13 cellular contexts compared by ENCODE assay signal in the genomic region with DNA sequence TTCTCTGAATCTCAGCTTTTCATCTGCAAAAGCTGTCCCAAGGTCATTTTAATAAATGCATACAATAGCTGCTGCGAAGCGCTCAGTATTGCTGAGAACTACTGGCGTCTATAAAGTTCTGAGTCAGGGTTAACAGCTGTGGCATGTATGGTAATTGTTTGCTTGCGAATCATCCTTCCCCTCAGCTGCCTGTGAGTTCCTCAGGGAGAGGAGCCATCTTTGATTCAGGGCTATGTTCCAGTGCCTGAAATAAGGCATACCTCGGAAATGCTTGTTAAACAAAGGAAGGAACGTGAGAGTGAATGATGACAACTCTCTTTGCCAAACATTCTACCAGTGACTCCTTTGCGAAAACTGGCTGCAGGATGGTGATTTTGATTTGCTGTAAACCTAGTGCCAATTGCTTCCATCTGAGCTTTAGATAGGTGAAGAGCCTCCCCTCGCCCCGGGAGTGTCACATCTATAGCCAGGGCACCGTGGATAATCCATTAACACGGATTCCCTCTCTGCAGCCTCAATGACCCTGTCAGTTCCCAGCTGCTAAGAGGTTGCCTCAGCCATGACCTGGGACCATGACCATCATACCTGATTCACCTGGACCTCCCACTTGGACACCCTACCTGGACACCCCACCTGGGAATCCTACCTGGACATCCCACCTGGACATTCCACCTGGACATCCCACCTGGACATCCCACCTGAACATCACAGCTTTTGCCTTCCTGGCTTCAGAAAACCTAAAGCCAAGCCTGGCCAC. TPM values are rescaled to one million over a fixed set of nuclear protein-coding genes. Genes with fewer than 3 reads are reported as not detected.
DNase-seq lines count a peak whose midpoint lies in the region; ATAC-seq, FAIRE-seq and TF ChIP-seq lines count a peak whose summit lies in the region.
"Had no signal": no experiment of that assay in that cellular context is flagged by ENCODE, and none has a peak within 500 bp of the region (broad histone marks: within the 10 kb centered on the region; RNA-seq: fewer than 3 reads in every experiment).

No MANE protein-coding gene starts in this region.

- no peaks in the 10 kb centered on the region for H3K9me2 ChIP-seq in OCI-LY7 (ENCODE audit: insufficient read depth, low read length)

- H2AFZ ChIP-seq in OCI-LY7 (ENCODE audit: low read length) = no peak overlapping the region

- TF ChIP-seq CTCF in left ventricle myocardium inferior (IDR thresholded peaks at IDR 0.05; ENCODE audit: borderline replicate concordance) = no peak
- TF ChIP-seq CTCF in OCI-LY7 (conservative IDR thresholded peaks at IDR 0.05; ENCODE audit: low read length) = no peak

- H3K4me3 ChIP-seq in left ventricle myocardium inferior = no peak overlapping the region
- no peak overlapping the region for H3K4me3 ChIP-seq in OCI-LY7 (ENCODE audit: low read depth, low read length, poor library complexity, severe bottlenecking)

- H3K27ac ChIP-seq in left ventricle myocardium inferior (replicated peaks) (no peak overlapping the region), OCI-LY7 (ENCODE audit: low read depth, low read length, poor library complexity, severe bottlenecking) (no peak overlapping the region)

- DNase-seq in cardiac septum (ENCODE audit: low spot score) (peak; percentile 73), left ventricle myocardium inferior (no peak), islet precursor cell (peak; percentile 85), urothelium cell line (ENCODE audit: low spot score) (peak; percentile 78), OCI-LY7 (ENCODE audit: low spot score) (no peak)
- DNase-seq in activated CD8-positive, alpha-beta memory T cell treated with anti-CD3 and anti-CD28 coated beads, Interleukin-2, amount 50 U/mL, for 48 hours = peak; percentile 42
- DNase-seq: hippocampal formation, substantia nigra had no signal

- H3K4me2 ChIP-seq in OCI-LY7 (ENCODE audit: low read length) = no peak overlapping the region

- intact Hi-C loops in cardiac septum (cut with DNase I) = no loop called here
- intact Hi-C loops in left ventricle myocardium inferior (cut with micrococcal nuclease) = no loop called here
- intact Hi-C loops in OCI-LY7 (cut with micrococcal nuclease; ENCODE audit: unreplicated experiment) = no loop called here

- no peak for ATAC-seq in HG03139 (IDR thresholded peaks at IDR 0.05; ENCODE audit: unreplicated experiment)
- ATAC-seq in HG03571 (IDR thresholded peaks at IDR 0.05; ENCODE audit: unreplicated experiment) = no peak

- no peaks in the 10 kb centered on the region for H3K36me3 ChIP-seq in left ventricle myocardium inferior
- H3K36me3 ChIP-seq in OCI-LY7 (ENCODE audit: insufficient read depth, low read length) = no peaks in the 10 kb centered on the region

- no peaks in the 10 kb centered on the region for H3K79me2 ChIP-seq in OCI-LY7 (ENCODE audit: insufficient read depth, low read depth, low read length)

- H4K20me1 ChIP-seq in OCI-LY7 (ENCODE audit: insufficient read depth, low read length) = no peaks in the 10 kb centered on the region

- POLR2A ChIA-PET in OCI-LY7 (lab: Charles Lee) = interaction anchor here (1.5 kb wide), 1 partner anchor 13 kb away, joined by 6 read pairs; no protein-coding TSS in a partner anchor

- no peaks in the 10 kb centered on the region for H3K9me3 ChIP-seq in left ventricle myocardium inferior (replicated peaks)
- no peaks in the 10 kb centered on the region for H3K9me3 ChIP-seq in OCI-LY7 (ENCODE audit: low read length)

- no TSS peak for BruUV-seq in OCI-LY7 (replicated peaks; lab: Mats Ljungman, UMichigan)

- CTCF ChIA-PET in OCI-LY7 (lab: Charles Lee; ENCODE audit: unreplicated experiment) = no interaction called here

- no peaks in the 10 kb centered on the region for H3K4me1 ChIP-seq in left ventricle myocardium inferior
- no peaks in the 10 kb centered on the region for H3K4me1 ChIP-seq in OCI-LY7 (ENCODE audit: insufficient read depth, low read length, poor library complexity, severe bottlenecking)

- no peak for FAIRE-seq in urothelium cell line (lab: Jason Lieb, UNC)

- H3K27me3 ChIP-seq in left ventricle myocardium inferior (ENCODE audit: low read depth) = peaks cover 59% of the 10 kb centered on the region

RNA-seq across cellular contexts. Expression of gene GPRIN2, which starts 39.6 kb away (rescaled TPM):
- total RNA-seq in cardiac septum (not detected), left ventricle myocardium inferior (not detected), OCI-LY7 (2022) (not detected in 2 replicates)
- not detected in 2 replicates for total RNA-seq in OCI-LY7 (2014; rRNA removed; shearing (Covaris generic))
- total RNA-seq: activated T-helper 2 cell treated with anti-CD3 and anti-CD28 coated beads, Interferon-gamma antibody, Interleukin-2, Interleukin-4, amounts not matched to agents 10 μg/mL and 5 μg/mL and 100 μg/mL, durations not matched to agents 14 hours and 24 hours and 36 hours; CD4-positive, alpha-beta memory T cell; right cardiac atrium had no signal

RNA-seq across cellular contexts. Expression of gene NPY4R, which starts 51.1 kb away (rescaled TPM):
- total RNA-seq in cardiac septum (not detected), left ventricle myocardium inferior (not detected), OCI-LY7 (2022) (not detected in 2 replicates)
- not detected in 2 replicates for total RNA-seq in OCI-LY7 (2014; rRNA removed; shearing (Covaris generic))
- total RNA-seq: activated T-helper 2 cell treated with anti-CD3 and anti-CD28 coated beads, Interferon-gamma antibody, Interleukin-2, Interleukin-4, amounts not matched to agents 10 μg/mL and 5 μg/mL and 100 μg/mL, durations not matched to agents 14 hours and 24 hours and 36 hours; CD4-positive, alpha-beta memory T cell had no signal

Comparison
In these comparisons a context has a peak if more than half of its experiments do, and no peak if none do; other contexts are left out.
1. DNase-seq: peak in cardiac septum (single experiment), activated CD8-positive, alpha-beta memory T cell treated with anti-CD3 and anti-CD28 coated beads, Interleukin-2, amount 50 U/mL, for 48 hours (single experiment), islet precursor cell (single experiment) and urothelium cell line (single experiment); none in left ventricle myocardium inferior (single experiment) and OCI-LY7 (single experiment).